ENCODE assay signal across 1 cellular context in genomic region chr7:102395958-102396709, GRCh38.
TF ChIP-seq lines count a peak whose summit lies in the region.

PRKRIP1 (plus strand) TSS chr7:102396363; CDS start chr7:102396412, 49 bp downstream.

TF ChIP-seq in A549, 52 proteins besides CTCF, POLR2A, EP300 and RAD21 (continued from another document):
- TF ChIP-seq REST (IDR thresholded peaks at IDR 0.05) (peak; percentile 16; the same call in 1 of the 2 replicates), FOSL2 (IDR thresholded peaks at IDR 0.05) (no peak), FOSL2 (CRISPR knock-in tag; IDR thresholded peaks at IDR 0.05) (no peak), MAX (IDR thresholded peaks at IDR 0.05) (peak; percentile 73), EHF (CRISPR knock-in tag; IDR thresholded peaks at IDR 0.05) (no peak), JUN (IDR thresholded peaks at IDR 0.05) (0 out of 5 replicates have a peak, but pooled peaks of 1 of the 2 experiments have one; percentile 37), ATOH8 (CRISPR knock-in tag; IDR thresholded peaks at IDR 0.05; ENCODE audit: low read depth) (no peak), FOSB (CRISPR knock-in tag; IDR thresholded peaks at IDR 0.05) (0 out of 2 replicates have a peak, but pooled peaks have one; percentile 43), PHF8 (IDR thresholded peaks at IDR 0.05; ENCODE audit: borderline replicate concordance, low read depth) (peak; percentile 64; the same call in 1 of the 2 replicates), KDM5A (IDR thresholded peaks at IDR 0.05) (peak; percentile 81)
